Comparison of ENCODE assay signal across 8 cellular contexts in the genomic region with DNA sequence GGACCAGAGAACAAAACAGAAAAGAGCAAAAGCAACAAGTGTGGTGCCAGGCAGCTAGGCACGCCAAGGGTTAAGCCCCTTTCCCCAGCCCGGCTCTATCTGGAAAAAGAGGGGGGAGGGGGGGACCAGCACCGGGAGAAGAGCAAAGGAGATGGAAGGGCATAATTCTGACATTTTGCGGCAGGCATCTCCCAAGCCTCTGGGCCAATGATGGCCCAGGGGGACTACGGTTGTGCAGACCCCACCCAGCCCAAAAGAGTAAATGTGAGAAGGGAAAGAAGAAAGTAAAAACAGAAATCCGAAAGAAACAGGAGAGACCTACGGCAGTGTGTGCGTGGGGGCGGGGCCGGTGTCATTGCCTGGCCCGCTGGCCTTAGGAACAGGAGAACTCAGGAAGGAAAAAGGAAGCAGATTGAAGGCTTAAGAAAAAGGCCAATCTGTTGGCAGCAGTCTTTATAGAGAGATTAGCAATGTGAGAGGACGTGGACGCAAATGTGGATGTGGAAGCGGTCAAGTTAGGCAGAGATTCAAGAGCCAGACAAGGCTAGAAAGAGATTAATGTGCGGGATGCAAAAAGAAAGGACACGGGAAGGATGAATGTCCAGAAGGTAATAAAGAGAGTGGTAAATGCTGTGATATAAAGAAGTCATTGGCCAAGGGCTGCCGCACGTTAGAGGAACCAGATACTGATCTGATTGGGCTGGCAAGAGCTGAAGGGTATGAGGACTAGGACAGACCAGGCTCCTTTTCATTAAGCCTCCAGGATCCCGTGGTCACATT. TPM values are rescaled to one million over a fixed set of nuclear protein-coding genes. Genes with fewer than 3 reads are reported as not detected.
DNase-seq lines count a peak whose midpoint lies in the region; ATAC-seq and TF ChIP-seq lines count a peak whose summit lies in the region.

No MANE protein-coding gene starts in this region.

- H3K9ac ChIP-seq in HUES48 (ENCODE audit: low read depth, low read length), result peak overlapping the region; percentile 19; the same call in 1 of the 2 replicates

- TF ChIP-seq CTCF in spleen (IDR thresholded peaks at IDR 0.05 in 8 of 11, conservative IDR thresholded peaks at IDR 0.05 in 3 of 11) (no peak), A673 (conservative IDR thresholded peaks at IDR 0.05; ENCODE audit: low read depth, low read length) (no peak)

- H3K4me1 ChIP-seq in HUES48 (ENCODE audit: control insufficient read depth, insufficient read depth, low read length) (peaks cover 29% of the 10 kb centered on the region), spleen (peaks cover 8 to 57% (median 33%) of the 10 kb centered on the region in 6 donors), A673 (ENCODE audit: insufficient read depth, low read length, poor library complexity, severe bottlenecking) (peaks cover 21% of the 10 kb centered on the region)

- peaks cover 11% of the 10 kb centered on the region for H3K9me3 ChIP-seq in HUES48 (ENCODE audit: control insufficient read depth, insufficient read depth, low read length)
- peaks cover 0 to under 1% (median 0%) of the 10 kb centered on the region in 8 donors for H3K9me3 ChIP-seq in spleen
- no peaks in the 10 kb centered on the region for H3K9me3 ChIP-seq in A673 (ENCODE audit: low read depth, low read length, poor library complexity, severe bottlenecking)

- no peaks in the 10 kb centered on the region for H3K36me3 ChIP-seq in HUES48 (ENCODE audit: control insufficient read depth, insufficient read depth, low read length)
- H3K36me3 ChIP-seq in spleen, result no peaks in the 10 kb centered on the region
- H3K36me3 ChIP-seq in A673 (ENCODE audit: insufficient read depth, low read length, poor library complexity, severe bottlenecking), result no peaks in the 10 kb centered on the region

- DNase-seq in dedifferentiated amniotic fluid mesenchymal stem cell (ENCODE audit: extremely low spot score) (peak; percentile 38), left kidney (ENCODE audit: low read depth, low spot score) (peak; percentile 77), spleen (no peak), A673 (ENCODE audit: low spot score) (no peak)

- intact Hi-C loops in spleen (cut with DNase I; ENCODE audit: low total_unique reads) (no loop called here), A673 (cut with micrococcal nuclease; ENCODE audit: unreplicated experiment) (no loop called here)

- BruUV-seq in A673 (replicated peaks; lab: Mats Ljungman, UMichigan), result no TSS peak

- H3K27ac ChIP-seq in HUES48 (ENCODE audit: low read depth, low read length) (no peak overlapping the region), spleen (peak overlapping the region; percentile 4 to 77 (median 60)), A673 (ENCODE audit: low read depth, low read length, poor library complexity, severe bottlenecking) (no peak overlapping the region)

- ATAC-seq in GM19328 (IDR thresholded peaks at IDR 0.05; ENCODE audit: unreplicated experiment), result no peak
- ATAC-seq in HG02763 (IDR thresholded peaks at IDR 0.05; ENCODE audit: unreplicated experiment), result no peak
- ATAC-seq in activated CD4-positive, CD25-positive, alpha-beta regulatory T cell treated with anti-CD3 and anti-CD28 coated beads, Interleukin-2, amount 50 U/mL, for 24 hours, result no peak

- 2 to 4% (median 3%) methylated on average over 19 of the region's 19 CpGs for WGBS in spleen, 5 donors

- peak overlapping the region; percentile 52 for H3K4me3 ChIP-seq in HUES48 (ENCODE audit: low read depth, low read length)
- peak overlapping the region in 6 of 8 donors; percentile 10 to 55 (median 18) for H3K4me3 ChIP-seq in spleen
- H3K4me3 ChIP-seq in A673 (ENCODE audit: low read depth, low read length, poor library complexity, severe bottlenecking), result no peak overlapping the region

- CTCF ChIA-PET in A673 (lab: Charles Lee), result no interaction called here

- TF ChIP-seq POLR2A in spleen (IDR thresholded peaks at IDR 0.05), result no peak

- H3K27me3 ChIP-seq in HUES48 (ENCODE audit: control insufficient read depth, insufficient read depth, low read length), result peaks cover 8% of the 10 kb centered on the region; the same call in 1 of the 2 replicates
- peaks cover 0 to 40% (median 0%) of the 10 kb centered on the region in 7 donors for H3K27me3 ChIP-seq in spleen (replicated peaks in 1 of 7)
- H3K27me3 ChIP-seq in A673 (replicated peaks; ENCODE audit: insufficient read depth, low read depth, low read length, poor library complexity), result no peaks in the 10 kb centered on the region

- POLR2A ChIA-PET in A673 (lab: Charles Lee; ENCODE audit: low non-redundant PET), result no interaction called here

RNA-seq across cellular contexts. Expression of a gene that starts 59.2 kb away (rescaled TPM):
- total RNA-seq in spleen (10 to 100 TPM in 6 of 7 donors, 1 to 10 TPM in 1; 3.3 to 30.6 (median 14.5) TPM), A673 (2021) (0.83 and 1.2 TPM in 2 replicates)
- 10 to 100 TPM in 2 of 3 donors, 1 to 10 TPM in 1; 8.3 to 17.1 (median 13.7) TPM for polyA plus RNA-seq in spleen

Comparison
In these comparisons a context has a peak if more than half of its experiments do, and no peak if none do; other contexts are left out.
1. H3K27ac ChIP-seq: peak in spleen (8 of 8); none in HUES48 (single experiment) and A673 (single experiment).
2. DNase-seq: peak in dedifferentiated amniotic fluid mesenchymal stem cell (single experiment) and left kidney (single experiment); none in spleen (single experiment) and A673 (single experiment).